ENCODE assay signal across 1 cellular context in genomic region chr2:85544254-85544691, GRCh38.
TF ChIP-seq lines count a peak whose summit lies in the region.

No MANE protein-coding gene starts in this region.

TF ChIP-seq in HCT116, 20 proteins besides CTCF, POLR2A, EP300 and RAD21:
- TF ChIP-seq POLR2AphosphoS5 (IDR thresholded peaks at IDR 0.05; ENCODE audit: low read depth, low read length): 0 out of 2 replicates have a peak, but pooled peaks have one; percentile 34
